7 cellular contexts compared by ENCODE assay signal in the genomic region with DNA sequence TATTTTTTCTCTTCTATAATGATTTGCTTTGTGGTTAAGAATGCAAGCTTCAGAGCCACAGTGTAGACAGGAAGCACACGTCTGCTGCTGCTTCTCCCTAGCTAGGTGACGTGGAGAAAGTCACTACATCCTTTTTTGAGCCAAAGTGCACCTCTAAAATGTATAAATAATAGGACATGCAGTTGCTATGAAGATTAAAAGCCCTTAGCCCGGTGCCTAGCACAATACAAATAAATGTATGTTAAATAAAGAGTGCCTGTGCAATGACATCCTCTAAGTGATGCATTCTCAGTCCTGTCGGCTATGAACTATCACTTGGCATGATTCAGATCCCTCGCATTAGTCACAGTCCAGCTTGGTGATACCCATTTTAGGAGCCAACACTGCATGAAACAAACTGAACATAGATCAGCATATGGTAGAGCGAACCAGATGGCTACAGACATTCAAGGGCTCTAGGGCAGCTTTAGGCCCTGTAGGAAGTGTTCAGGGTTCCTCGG. TPM values are rescaled to one million over a fixed set of nuclear protein-coding genes. Genes with fewer than 3 reads are reported as not detected.
DNase-seq lines count a peak whose midpoint lies in the region; ATAC-seq lines count a peak whose summit lies in the region.

No MANE protein-coding gene starts in this region.

- H3K9me3 Mint-ChIP-seq in activated CD8-positive, alpha-beta memory T cell treated with anti-CD3 and anti-CD28 coated beads, Interleukin-2, amount 10 ng/mL, durations not matched to agents 7 days and 5 days (ENCODE audit: low read depth), result no peaks in the 10 kb centered on the region

- peak overlapping the region; percentile 31 for H3K4me3 Mint-ChIP-seq in activated CD8-positive, alpha-beta memory T cell treated with anti-CD3 and anti-CD28 coated beads, Interleukin-2, amount 10 ng/mL, durations not matched to agents 7 days and 5 days

- peaks cover 58% of the 10 kb centered on the region for H3K4me1 Mint-ChIP-seq in activated CD8-positive, alpha-beta memory T cell treated with anti-CD3 and anti-CD28 coated beads, Interleukin-2, amount 10 ng/mL, durations not matched to agents 7 days and 5 days

- peaks cover 3% of the 10 kb centered on the region for H3K36me3 Mint-ChIP-seq in activated CD8-positive, alpha-beta memory T cell treated with anti-CD3 and anti-CD28 coated beads, Interleukin-2, amount 10 ng/mL, durations not matched to agents 7 days and 5 days

- no peaks in the 10 kb centered on the region for H3K27me3 Mint-ChIP-seq in activated CD8-positive, alpha-beta memory T cell treated with anti-CD3 and anti-CD28 coated beads, Interleukin-2, amount 10 ng/mL, durations not matched to agents 7 days and 5 days

- CTCF ChIA-PET in activated CD8-positive, alpha-beta memory T cell treated with anti-CD3 and anti-CD28 coated beads, Interleukin-2, amount 10 ng/mL, durations not matched to agents 7 days and 5 days (lab: Charles Lee), result interaction anchor here (0.6 to 4.9 kb wide), 6 partner anchors 10 to 36 kb away, joined by 3 to 51 read pairs (median 4); partner anchors contain the start of gene VIM

- ATAC-seq in GM19397 (IDR thresholded peaks at IDR 0.05; ENCODE audit: unreplicated experiment) (peak; percentile 51), HG03432 (IDR thresholded peaks at IDR 0.05; ENCODE audit: unreplicated experiment) (peak; percentile 55)
- ATAC-seq in activated CD8-positive, alpha-beta memory T cell treated with anti-CD3 and anti-CD28 coated beads, Interleukin-2, amount 10 ng/mL, durations not matched to agents 7 days and 5 days, result peak; percentile 79

- DNase-seq in activated CD8-positive, alpha-beta memory T cell treated with anti-CD3 and anti-CD28 coated beads, Interleukin-2, amount 10 ng/mL, durations not matched to agents 7 days and 5 days, result peak; percentile 66
- DNase-seq in hepatic stellate cell (ENCODE audit: low spot score) (peak; percentile 52), NCI-H2227 (lab: John Stamatoyannopoulos, UW; ENCODE audit: unreplicated experiment) (no peak), NCI-H526 (lab: John Stamatoyannopoulos, UW) (no peak), medulla oblongata (ENCODE audit: extremely low spot score) (no peak)

- H3K27ac Mint-ChIP-seq in activated CD8-positive, alpha-beta memory T cell treated with anti-CD3 and anti-CD28 coated beads, Interleukin-2, amount 10 ng/mL, durations not matched to agents 7 days and 5 days, result peak overlapping the region; percentile 81

RNA-seq across cellular contexts. Expression of gene TRDMT1, which starts 4.8 kb away (rescaled TPM):
- total RNA-seq in activated CD8-positive, alpha-beta memory T cell treated with anti-CD3 and anti-CD28 coated beads, Interleukin-2, amount 10 ng/mL, durations not matched to agents 7 days and 5 days, result 1 to 10 TPM; 7.7 to 9.2 TPM

RNA-seq across cellular contexts. Expression of gene VIM, which starts 21.8 kb away (rescaled TPM):
- total RNA-seq in activated CD8-positive, alpha-beta memory T cell treated with anti-CD3 and anti-CD28 coated beads, Interleukin-2, amount 10 ng/mL, durations not matched to agents 7 days and 5 days, result 1,000 to 10,000 TPM; 1,771 to 2,143 TPM

Comparison
In these comparisons a context has a peak if more than half of its experiments do, and no peak if none do; other contexts are left out.
1. DNase-seq: peak in activated CD8-positive, alpha-beta memory T cell treated with anti-CD3 and anti-CD28 coated beads, Interleukin-2, amount 10 ng/mL, durations not matched to agents 7 days and 5 days (single experiment) and hepatic stellate cell (single experiment); none in NCI-H2227 (single experiment), NCI-H526 (0 of 2) and medulla oblongata (single experiment).
2. Peak in every context shown above with its lines, with median percentiles within 50 percentile points of each other: ATAC-seq.